In the genomic region with DNA sequence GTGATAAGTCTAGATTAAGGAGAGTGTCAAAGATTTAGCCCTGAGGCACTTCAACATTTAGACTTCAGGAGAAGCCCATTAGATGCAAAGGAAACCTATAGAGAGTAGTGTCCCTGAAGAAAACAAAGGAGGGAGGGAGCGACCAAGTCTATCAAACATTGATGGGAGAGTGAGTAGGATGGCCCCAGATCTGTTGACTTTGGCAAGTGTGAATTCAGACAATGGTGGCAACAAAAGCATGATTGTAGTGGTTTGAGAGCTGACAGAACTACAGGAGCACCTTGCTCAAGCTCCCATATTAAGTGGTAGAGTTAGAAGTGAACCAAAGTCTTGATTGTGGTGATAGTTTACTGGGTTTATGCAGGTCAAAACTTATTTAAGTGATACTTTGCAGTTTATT, we compare ENCODE assay signal across 8 cellular contexts. TPM values are rescaled to one million over a fixed set of nuclear protein-coding genes. Genes with fewer than 3 reads are reported as not detected.
A peak's percentile ranks its signal among the peaks of the same experiment; 100 is the strongest.
DNase-seq lines count a peak whose midpoint lies in the region; ATAC-seq, FAIRE-seq and TF ChIP-seq lines count a peak whose summit lies in the region.

No MANE protein-coding gene starts in this region.

- H4K20me1 ChIP-seq in astrocyte (ENCODE audit: insufficient read depth, low read length) = peaks cover 34% of the 10 kb centered on the region

- no peaks in the 10 kb centered on the region for H3K36me3 ChIP-seq in cardiac muscle cell
- no peaks in the 10 kb centered on the region for H3K36me3 ChIP-seq in astrocyte (ENCODE audit: insufficient read depth, low read length)
- peaks cover 0 to 16% of the 10 kb centered on the region in 2 experiments for H3K36me3 ChIP-seq in mesenchymal stem cell (ENCODE audit: control insufficient read depth in 1 of 2, insufficient read depth in 2 of 2, low read depth in 1 of 2, low read length in 2 of 2)
- H3K36me3 ChIP-seq in urinary bladder (ENCODE audit: insufficient read depth) = no peaks in the 10 kb centered on the region

- H3K9me3 Mint-ChIP-seq in astrocyte (ENCODE audit: unreplicated experiment) = no peaks in the 10 kb centered on the region

- H3K36me3 Mint-ChIP-seq in astrocyte (ENCODE audit: low read depth, unreplicated experiment) = no peaks in the 10 kb centered on the region

- WGBS in mesenchymal stem cell = 86% methylated on average over 1 of the region's 1 CpG
- WGBS in urinary bladder = 67% methylated on average over 1 of the region's 1 CpG

- no peaks in the 10 kb centered on the region for H3K27me3 Mint-ChIP-seq in astrocyte (ENCODE audit: low read depth, unreplicated experiment)

- no peak overlapping the region for H2BK5ac ChIP-seq in mesenchymal stem cell (ENCODE audit: low read depth, low read length, poor library complexity, severe bottlenecking)

- no peak overlapping the region for H4K8ac ChIP-seq in mesenchymal stem cell (ENCODE audit: low read length)

- peak overlapping the region; percentile 99 for H3K4me3 Mint-ChIP-seq in astrocyte (ENCODE audit: unreplicated experiment)

- H3K14ac ChIP-seq in mesenchymal stem cell (ENCODE audit: low read length in 2 of 2) = no peak overlapping the region

- no peak for FAIRE-seq in astrocyte (lab: Jason Lieb, UNC)

- peak overlapping the region; percentile 70 for H3K27ac Mint-ChIP-seq in astrocyte (ENCODE audit: unreplicated experiment)

- H3K4me2 ChIP-seq in astrocyte (ENCODE audit: low read length) (peak overlapping the region; percentile 99), mesenchymal stem cell (ENCODE audit: low read length, poor library complexity, severe bottlenecking) (no peak overlapping the region)

- peaks cover 40% of the 10 kb centered on the region for H3K79me2 ChIP-seq in astrocyte (ENCODE audit: insufficient read depth, low read length)

- no peak overlapping the region for H2AK5ac ChIP-seq in mesenchymal stem cell (ENCODE audit: low read length, severe bottlenecking)

- H2BK12ac ChIP-seq in mesenchymal stem cell (ENCODE audit: low read length in 2 of 2) = no peak overlapping the region

- H3K23ac ChIP-seq in mesenchymal stem cell (ENCODE audit: low read length in 2 of 2) = no peak overlapping the region

- peaks cover 1% of the 10 kb centered on the region for H3K79me1 ChIP-seq in mesenchymal stem cell (replicated peaks; ENCODE audit: low read length, poor library complexity, severe bottlenecking)

- H3K9ac ChIP-seq in astrocyte (ENCODE audit: low read length) (peak overlapping the region; percentile 95), mesenchymal stem cell (ENCODE audit: low read length) (peak overlapping the region; percentile 98)

- H3K4me3 ChIP-seq in cardiac muscle cell (peak overlapping the region; percentile 49), astrocyte (ENCODE audit: insufficient read depth, low read depth, low read length) (peak overlapping the region; percentile 91), mesenchymal stem cell (ENCODE audit: insufficient read depth in 1 of 2, low read depth in 1 of 2, low read length in 2 of 2) (peak overlapping the region in 1 of 2 experiments; percentile 99), urinary bladder (ENCODE audit: low read depth, low read length) (peak overlapping the region; percentile 54)

- no peak for ATAC-seq in left cardiac atrium
- no peak for ATAC-seq in HG03521 (IDR thresholded peaks at IDR 0.05; ENCODE audit: unreplicated experiment)
- ATAC-seq in HG03280 (IDR thresholded peaks at IDR 0.05; ENCODE audit: unreplicated experiment) = no peak

- DNase-seq in cardiac muscle cell (ENCODE audit: low read depth in 1 of 2, low spot score in 1 of 2) = no peak
- no peak for DNase-seq in left cardiac atrium
- DNase-seq in astrocyte (ENCODE audit: low read depth) = no peak
- DNase-seq in mesenchymal stem cell = no peak
- no peak for DNase-seq in posterior cingulate gyrus

- H2BK120ac ChIP-seq in mesenchymal stem cell (ENCODE audit: low read depth, low read length) = no peak overlapping the region

- H2BK15ac ChIP-seq in mesenchymal stem cell (ENCODE audit: low read depth, poor library complexity, severe bottlenecking) = no peak overlapping the region

- H3K9me3 ChIP-seq in cardiac muscle cell (ENCODE audit: low read depth) (no peaks in the 10 kb centered on the region), astrocyte (ENCODE audit: insufficient read depth, low read depth, low read length) (no peaks in the 10 kb centered on the region), mesenchymal stem cell (ENCODE audit: control insufficient read depth, low read length) (no peaks in the 10 kb centered on the region)

- H3K27me3 ChIP-seq in cardiac muscle cell (no peaks in the 10 kb centered on the region), astrocyte (ENCODE audit: insufficient read depth, low read length) (no peaks in the 10 kb centered on the region), mesenchymal stem cell (ENCODE audit: control insufficient read depth in 1 of 2, insufficient read depth in 1 of 2, low read length in 2 of 2) (no peaks in the 10 kb centered on the region)

- no peak overlapping the region for H4K91ac ChIP-seq in mesenchymal stem cell (ENCODE audit: low read length)

- no peak overlapping the region for H3K27ac ChIP-seq in cardiac muscle cell
- H3K27ac ChIP-seq in astrocyte (ENCODE audit: low read depth, low read length) = no peak overlapping the region
- no peak overlapping the region for H3K27ac ChIP-seq in mesenchymal stem cell (ENCODE audit: low read length, poor library complexity, severe bottlenecking)
- H3K27ac ChIP-seq in urinary bladder (ENCODE audit: low read depth) = no peak overlapping the region

- H2AFZ ChIP-seq in astrocyte (ENCODE audit: low read depth, low read length) (peak overlapping the region; percentile 98), mesenchymal stem cell (ENCODE audit: low read depth, low read length) (no peak overlapping the region)

- no peak for TF ChIP-seq CTCF in cardiac muscle cell (IDR thresholded peaks at IDR 0.05; ENCODE audit: low read depth, low read length)
- no peak for TF ChIP-seq CTCF in astrocyte (IDR thresholded peaks at IDR 0.05; ENCODE audit: insufficient read depth, low read depth, low read length)

- peaks cover 8% of the 10 kb centered on the region for H3K4me1 ChIP-seq in cardiac muscle cell (ENCODE audit: low read depth)
- peaks cover 16% of the 10 kb centered on the region for H3K4me1 ChIP-seq in astrocyte (ENCODE audit: insufficient read depth, low read length)
- peaks cover 11% of the 10 kb centered on the region for H3K4me1 ChIP-seq in mesenchymal stem cell (ENCODE audit: control insufficient read depth, insufficient read depth, low read depth, low read length)
- peaks cover 2% of the 10 kb centered on the region for H3K4me1 ChIP-seq in urinary bladder (ENCODE audit: insufficient read depth)

- no peak overlapping the region for H3K18ac ChIP-seq in mesenchymal stem cell (ENCODE audit: low read depth in 1 of 2, low read length in 2 of 2)

- peaks cover 20% of the 10 kb centered on the region for H3K4me1 Mint-ChIP-seq in astrocyte (ENCODE audit: low read depth, unreplicated experiment)

- intact Hi-C loops in left cardiac atrium (cut with DNase I) (no loop called here), posterior cingulate gyrus (cut with DNase I) (loop anchor here (5.0 kb wide), 1 partner anchor 42 kb away; no protein-coding TSS in a partner anchor)

- no peak overlapping the region for H3K4ac ChIP-seq in mesenchymal stem cell (ENCODE audit: low read depth in 1 of 2, low read length in 2 of 2)

RNA-seq across cellular contexts. Expression of a gene that starts 1.0 kb away (rescaled TPM):
- total RNA-seq in cardiac muscle cell = 54.4 and 61.9 TPM in 2 replicates
- 52.5 and 54.6 TPM in 2 replicates for polyA plus RNA-seq in cardiac muscle cell
- 10 to 100 TPM; 30.7 to 45.9 TPM for total RNA-seq in left cardiac atrium
- 58.1 and 60.3 TPM in 2 replicates for total RNA-seq in astrocyte
- polyA plus RNA-seq in mesenchymal stem cell (2013, experiment 1 of 2) = 50.0 TPM
- polyA plus RNA-seq in mesenchymal stem cell (2013, experiment 2 of 2) = 49.7 TPM
- 16.0 TPM for total RNA-seq in urinary bladder
- polyA plus RNA-seq in urinary bladder = 42.8 TPM

RNA-seq across cellular contexts. Expression of a gene that starts 13.2 kb away (rescaled TPM):
- total RNA-seq in cardiac muscle cell (11.4 and 11.8 TPM in 2 replicates), left cardiac atrium (1 to 10 TPM; 4.6 to 5.4 TPM), astrocyte (11.0 and 13.0 TPM in 2 replicates), urinary bladder (8.5 TPM)
- polyA plus RNA-seq in cardiac muscle cell (14.3 and 14.7 TPM in 2 replicates), urinary bladder (11.0 TPM)
- 14.0 TPM for polyA plus RNA-seq in mesenchymal stem cell (2013, experiment 1 of 2)
- polyA plus RNA-seq in mesenchymal stem cell (2013, experiment 2 of 2) = 13.0 TPM

RNA-seq across cellular contexts. Expression of a gene that starts 14.0 kb away (rescaled TPM):
- 12.4 and 16.1 TPM in 2 replicates for total RNA-seq in cardiac muscle cell
- 33.9 and 44.2 TPM in 2 replicates for polyA plus RNA-seq in cardiac muscle cell
- 10 to 100 TPM; 25.7 to 32.1 TPM for total RNA-seq in left cardiac atrium
- total RNA-seq in astrocyte = 49.0 and 49.3 TPM in 2 replicates
- 38.9 TPM for polyA plus RNA-seq in mesenchymal stem cell (2013, experiment 1 of 2)
- 36.3 TPM for polyA plus RNA-seq in mesenchymal stem cell (2013, experiment 2 of 2)
- 30.9 TPM for total RNA-seq in urinary bladder
- polyA plus RNA-seq in urinary bladder = 63.7 TPM

RNA-seq across cellular contexts. Expression of a gene that starts 46.8 kb away (rescaled TPM):
- total RNA-seq in cardiac muscle cell (47.3 and 65.6 TPM in 2 replicates), left cardiac atrium (10 to 100 TPM; 37.3 to 42.1 TPM), astrocyte (64.6 and 69.1 TPM in 2 replicates), urinary bladder (18.2 TPM)
- polyA plus RNA-seq in cardiac muscle cell (42.4 and 42.9 TPM in 2 replicates), urinary bladder (25.6 TPM)
- polyA plus RNA-seq in mesenchymal stem cell (2013, experiment 1 of 2) = 55.9 TPM
- 52.8 TPM for polyA plus RNA-seq in mesenchymal stem cell (2013, experiment 2 of 2)

RNA-seq across cellular contexts. Expression of a gene that starts 47.4 kb away (rescaled TPM):
- total RNA-seq in cardiac muscle cell (54.4 and 58.2 TPM in 2 replicates), left cardiac atrium (10 to 100 TPM; 71.1 to 74.7 TPM), astrocyte (28.0 and 29.3 TPM in 2 replicates), urinary bladder (64.7 TPM)
- polyA plus RNA-seq in cardiac muscle cell (107 and 120 TPM in 2 replicates), urinary bladder (58.6 TPM)
- polyA plus RNA-seq in mesenchymal stem cell (2013, experiment 1 of 2) = 38.7 TPM
- 39.7 TPM for polyA plus RNA-seq in mesenchymal stem cell (2013, experiment 2 of 2)
